ENCODE assay signal across 8 cellular contexts in the genomic region with DNA sequence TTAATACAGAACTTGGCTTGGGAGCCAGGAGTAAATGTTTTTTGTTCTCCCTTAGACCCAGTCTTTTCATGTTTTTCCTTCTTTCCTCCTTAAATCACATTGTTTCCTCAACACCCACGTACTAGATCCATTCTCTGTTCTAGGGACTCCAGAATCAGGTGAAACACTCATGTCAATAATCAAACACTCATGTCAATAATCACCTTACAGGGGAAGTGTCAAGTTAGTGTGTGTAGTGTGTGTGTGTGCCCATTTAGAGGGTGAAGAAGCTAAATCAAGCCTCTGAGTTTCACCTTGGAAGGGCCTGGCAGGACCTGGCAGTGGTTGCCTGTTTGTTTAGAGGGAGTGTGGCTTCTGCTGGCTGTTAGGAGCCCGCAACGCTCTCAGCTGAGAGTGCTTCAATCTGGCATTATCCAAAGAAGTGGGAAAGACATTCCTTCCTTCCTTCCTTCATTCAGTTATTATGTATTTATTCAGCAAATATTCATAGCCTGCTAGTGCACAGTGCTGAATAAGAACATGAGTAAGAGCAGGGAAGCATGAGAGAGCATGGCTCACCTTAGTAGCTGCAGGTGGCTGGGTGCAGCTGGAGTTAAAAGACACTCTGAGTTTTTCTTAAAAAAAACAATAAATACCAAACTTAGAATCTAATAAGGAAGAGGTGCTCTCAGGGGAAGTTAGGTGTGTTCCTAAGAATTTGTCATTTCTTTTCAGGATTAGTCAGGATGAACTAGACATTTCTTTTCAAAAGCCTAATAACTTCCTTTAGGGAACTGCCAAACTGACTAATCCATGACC. TPM values are rescaled to one million over a fixed set of nuclear protein-coding genes. Genes with fewer than 3 reads are reported as not detected.
DNase-seq lines count a peak whose midpoint lies in the region; ATAC-seq and TF ChIP-seq lines count a peak whose summit lies in the region.

No MANE protein-coding gene starts in this region.

- peaks cover 4% of the 10 kb centered on the region for H3K36me3 ChIP-seq in Panc1 (ENCODE audit: control insufficient read depth, insufficient read depth, low read length)
- no peaks in the 10 kb centered on the region for H3K36me3 ChIP-seq in neutrophil

- peak overlapping the region; percentile 95 to 97 for H3K4me3 Mint-ChIP-seq in effector memory CD8-positive, alpha-beta T cell

- intact Hi-C loops in Panc1 (cut with micrococcal nuclease; ENCODE audit: unreplicated experiment) = loop anchor here (2.0 kb wide), 1 partner anchor 67 kb away; no protein-coding TSS in a partner anchor

- ATAC-seq in Panc1 = no peak
- no peak for ATAC-seq in effector memory CD8-positive, alpha-beta T cell (replicated peaks)
- no peak for ATAC-seq in HG02973 (IDR thresholded peaks at IDR 0.05; ENCODE audit: unreplicated experiment)
- ATAC-seq in HG02623 (IDR thresholded peaks at IDR 0.05; ENCODE audit: unreplicated experiment) = no peak

- POLR2A ChIA-PET in Panc1 (lab: Charles Lee) = interaction anchor here (0.8 to 3.5 kb wide), 5 partner anchors 10 to 66 kb away, joined by 3 to 31 read pairs (median 12); no protein-coding TSS in a partner anchor

- peak overlapping the region; percentile 99 for H3K27ac ChIP-seq in Panc1 (ENCODE audit: low read length)
- peak overlapping the region; percentile 95 for H3K27ac ChIP-seq in neutrophil

- in situ Hi-C loops in Panc1 (cut with HindIII; ENCODE audit: low pct_unique_long_range_greater_than_20kb, low sequenced_read_pairs) = no loop called here

- BruUV-seq in Panc1 (replicated peaks; lab: Mats Ljungman, UMichigan) = TSS peak; percentile 87

- H3K27me3 ChIP-seq in Panc1 (ENCODE audit: control insufficient read depth, insufficient read depth, low read length) (no peaks in the 10 kb centered on the region), neutrophil (no peaks in the 10 kb centered on the region)

- no peak for TF ChIP-seq CTCF in Panc1 (IDR thresholded peaks at IDR 0.05)
- no peak for TF ChIP-seq CTCF in neutrophil (IDR thresholded peaks at IDR 0.05)

- H3K9me3 Mint-ChIP-seq in effector memory CD8-positive, alpha-beta T cell = no peaks in the 10 kb centered on the region

- CTCF ChIA-PET in Panc1 (lab: Charles Lee) = interaction anchor here (0.6 kb wide), 1 partner anchor 35 kb away, joined by 3 read pairs; no protein-coding TSS in a partner anchor

- peaks cover 0 to 10% of the 10 kb centered on the region in 2 donors for H3K27me3 Mint-ChIP-seq in effector memory CD8-positive, alpha-beta T cell

- peaks cover 5% of the 10 kb centered on the region; the same call in 1 of the 2 replicates for H3K9me3 ChIP-seq in Panc1 (ENCODE audit: control insufficient read depth, insufficient read depth, low read depth, low read length)
- no peaks in the 10 kb centered on the region for H3K9me3 ChIP-seq in neutrophil

- H3K4me1 Mint-ChIP-seq in effector memory CD8-positive, alpha-beta T cell (ENCODE audit: low read depth in 2 of 2) = peaks cover 27 to 30% of the 10 kb centered on the region in 2 donors

- H3K4me1 ChIP-seq in Panc1 (ENCODE audit: control insufficient read depth, insufficient read depth, low read length) (peaks cover 20% of the 10 kb centered on the region), neutrophil (ENCODE audit: control insufficient read depth in 1 of 2, insufficient read depth in 1 of 2, low read depth in 1 of 2, low read length in 1 of 2) (peaks cover 33 to 39% of the 10 kb centered on the region in 2 experiments)

- H3K4me3 ChIP-seq in Panc1 (ENCODE audit: low read depth in 2 of 2, low read length in 2 of 2) (peak overlapping the region; percentile 86 to 87; a peak in 3 of 4 replicates), neutrophil (ENCODE audit: low read depth in 1 of 2, low read length in 1 of 2) (peak overlapping the region; percentile 75 to 93)

- H3K27ac Mint-ChIP-seq in effector memory CD8-positive, alpha-beta T cell = peak overlapping the region; percentile 91 to 98

- peaks cover 19% of the 10 kb centered on the region for H3K36me3 Mint-ChIP-seq in effector memory CD8-positive, alpha-beta T cell (ENCODE audit: insufficient read depth)

- peak; percentile 23 for DNase-seq in activated CD4-positive, alpha-beta T cell treated with anti-CD3 and anti-CD28 coated beads for 48 hours
- DNase-seq in activated CD4-positive, alpha-beta T cell treated with anti-CD3 and anti-CD28 coated beads, Interleukin-2, amount 50 U/mL, for 1 hour = no peak
- DNase-seq in Panc1 (ENCODE audit: low read depth, low spot score) (no peak), NCI-H524 treated with DMSO at 0.1 percent for 48 hours (lab: John Stamatoyannopoulos, UW) (no peak)
- no peak for DNase-seq in effector memory CD8-positive, alpha-beta T cell

RNA-seq across cellular contexts. Expression of gene EID3, which starts 17.6 kb away (rescaled TPM):
- total RNA-seq in Panc1 (2021; ENCODE audit: unreplicated experiment) = 18.5 TPM
- 12.6 TPM for polyA plus RNA-seq in Panc1 (2012; ENCODE audit: insufficient read length)
